ENCODE assay signal across 31 cellular contexts in genomic region chr6:55108469-55109130, GRCh38.
DNase-seq lines count a peak whose midpoint lies in the region; TF ChIP-seq lines count a peak whose summit lies in the region.
"Had no signal": no experiment of that assay in that cellular context is flagged by ENCODE, and none has a peak within 500 bp of the region (broad histone marks: within the 10 kb centered on the region; RNA-seq: fewer than 3 reads in every experiment).

No MANE protein-coding gene starts in this region.

- H3K9me3 ChIP-seq in H9 (ENCODE audit: control insufficient read depth, low read depth, low read length) (no peaks in the 10 kb centered on the region), HUES64 (ENCODE audit: insufficient read depth, low read depth, low read length) (peaks cover 4% of the 10 kb centered on the region; the same call in 1 of the 2 replicates), trophoblast cell (ENCODE audit: insufficient read depth, low read depth, low read length) (no peaks in the 10 kb centered on the region), GM23248 (ENCODE audit: low read depth) (no peaks in the 10 kb centered on the region)

- no peak overlapping the region for H2BK20ac ChIP-seq in H9 (ENCODE audit: low read depth, low read length, poor library complexity, severe bottlenecking)

- no peak overlapping the region for H3K4ac ChIP-seq in H9 (ENCODE audit: low read depth, low read length)
- no peak overlapping the region for H3K4ac ChIP-seq in trophoblast cell (ENCODE audit: low read depth, low read length)

- DNase-seq in H9 (peak; percentile 70), glutamatergic neuron (peak; percentile 18), trophoblast cell (peak; percentile 51 to 72), GM23248 (no peak), foreskin fibroblast (no peak), hepatic stellate cell (ENCODE audit: low spot score) (no peak)
- DNase-seq in activated naive CD8-positive, alpha-beta T cell treated with anti-CD3 and anti-CD28 coated beads for 36 hours, result no peak
- DNase-seq: activated CD4-positive, alpha-beta memory T cell treated with anti-CD3 and anti-CD28 coated beads, Interleukin-2, amount 10 ng/mL, durations not matched to agents 7 days and 5 days; activated CD8-positive, alpha-beta memory T cell treated with anti-CD3 and anti-CD28 coated beads, Interleukin-2, amount 50 U/mL, for 48 hours; activated naive CD4-positive, alpha-beta T cell treated with anti-CD3 and anti-CD28 coated beads, Interleukin-2, amount 10 ng/mL, durations not matched to agents 7 days and 5 days; amniotic stem cell; dermis blood vessel endothelial cell; foreskin keratinocyte; GDM1; GOT3; heart left ventricle; Kasumi-1; left cardiac atrium; MV-4-11; NCI-H1694; NCI-H2171 treated with DMSO at 0.1 percent for 48 hours; NCI-H510A treated with DMSO at 0.1 percent for 48 hours; retina; small intestine; stimulated activated CD4-positive, alpha-beta T cell treated with anti-CD3 and anti-CD28 coated beads, Interleukin-1b, Interleukin-23, amount 100 ng/mL, for 48 hours; stimulated activated naive CD8-positive, alpha-beta T cell treated with anti-CD3 and anti-CD28 coated beads, Interleukin-15, Interleukin-2, amounts not matched to agents 100 U/mL and 50 U/mL, for 24 hours had no signal

- in situ Hi-C loops in GM23248 (cut with MboI), result no loop called here

- peak overlapping the region in 2 of 3 experiments; percentile 17 to 30; a peak in 2 of 7 replicates for H3K27ac Mint-ChIP-seq in H9
- no peak overlapping the region for H3K27ac Mint-ChIP-seq in glutamatergic neuron (ENCODE audit: unreplicated experiment)
- no peak overlapping the region for H3K27ac Mint-ChIP-seq in activated naive CD8-positive, alpha-beta T cell treated with anti-CD3 and anti-CD28 coated beads for 36 hours
- H3K27ac Mint-ChIP-seq: activated CD4-positive, alpha-beta memory T cell treated with anti-CD3 and anti-CD28 coated beads, Interleukin-2, amount 10 ng/mL, durations not matched to agents 7 days and 5 days; activated naive CD4-positive, alpha-beta T cell treated with anti-CD3 and anti-CD28 coated beads, Interleukin-2, amount 10 ng/mL, durations not matched to agents 7 days and 5 days; brain had no signal

- H3K4me1 ChIP-seq in H9 (ENCODE audit: insufficient read depth, low read length) (no peaks in the 10 kb centered on the region), HUES64 (ENCODE audit: insufficient read depth, low read length) (peaks cover 21% of the 10 kb centered on the region), trophoblast cell (ENCODE audit: control insufficient read depth in 1 of 2, insufficient read depth in 2 of 2, low read length in 2 of 2) (peaks cover 3% of the 10 kb centered on the region in 2 experiments), GM23248 (ENCODE audit: insufficient read depth) (no peaks in the 10 kb centered on the region)
- H3K4me1 ChIP-seq: BLaER1 treated with 17β-estradiol and CSF1 and Interleukin-3, amounts not matched to agents 10 nM and 100 nM; esophagus muscularis mucosa; foreskin keratinocyte; heart left ventricle had no signal

- H2BK15ac ChIP-seq in H9 (ENCODE audit: low read depth, low read length), result no peak overlapping the region

- H2BK5ac ChIP-seq in H9 (ENCODE audit: insufficient read length, low read length), result no peak overlapping the region
- no peak overlapping the region for H2BK5ac ChIP-seq in trophoblast cell (ENCODE audit: low read depth, low read length, poor library complexity)

- H3K36me3 ChIP-seq in HUES64 (ENCODE audit: insufficient read depth, low read length) (no peaks in the 10 kb centered on the region), trophoblast cell (ENCODE audit: control insufficient read depth in 1 of 2, insufficient read depth in 2 of 2, low read length in 2 of 2) (no peaks in the 10 kb centered on the region), GM23248 (ENCODE audit: low read depth) (no peaks in the 10 kb centered on the region)
- H3K36me3 ChIP-seq: BLaER1 treated with 17β-estradiol and CSF1 and Interleukin-3, amounts not matched to agents 10 nM and 100 nM; esophagus muscularis mucosa; heart left ventricle had no signal

- H3K79me1 ChIP-seq in H9 (ENCODE audit: insufficient read depth, low read depth, low read length, poor library complexity, severe bottlenecking), result no peaks in the 10 kb centered on the region
- H3K79me1 ChIP-seq in trophoblast cell (ENCODE audit: low read length), result no peaks in the 10 kb centered on the region

- H3K9me2 ChIP-seq in GM23248 (ENCODE audit: insufficient read depth), result no peaks in the 10 kb centered on the region

- H3T11ph ChIP-seq in H9 (ENCODE audit: low read length), result no peak overlapping the region

- H3K9ac ChIP-seq in H9 (ENCODE audit: extremely low read depth, insufficient read length, low read length) (no peak overlapping the region), HUES64 (ENCODE audit: low read depth, low read length) (no peak overlapping the region), trophoblast cell (ENCODE audit: low read length) (no peak overlapping the region), GM23248 (no peak overlapping the region)
- H3K9ac ChIP-seq: BLaER1 treated with 17β-estradiol and CSF1 and Interleukin-3, amounts not matched to agents 10 nM and 100 nM had no signal

- H2AFZ ChIP-seq in H9 (ENCODE audit: low read length), result no peak overlapping the region
- no peak overlapping the region for H2AFZ ChIP-seq in trophoblast cell (ENCODE audit: insufficient read depth, low read length, poor library complexity)
- no peak overlapping the region for H2AFZ ChIP-seq in GM23248

- no peak overlapping the region for H4K5ac ChIP-seq in H9 (ENCODE audit: insufficient read length, low read depth, low read length)

- H3K4me3 Mint-ChIP-seq in H9 (peak overlapping the region in 1 of 2 experiments; percentile 29; a peak in 2 of 5 replicates), glutamatergic neuron (ENCODE audit: unreplicated experiment) (no peak overlapping the region)
- no peak overlapping the region for H3K4me3 Mint-ChIP-seq in activated naive CD8-positive, alpha-beta T cell treated with anti-CD3 and anti-CD28 coated beads for 36 hours
- H3K4me3 Mint-ChIP-seq: activated CD4-positive, alpha-beta memory T cell treated with anti-CD3 and anti-CD28 coated beads, Interleukin-2, amount 10 ng/mL, durations not matched to agents 7 days and 5 days; activated naive CD4-positive, alpha-beta T cell treated with anti-CD3 and anti-CD28 coated beads, Interleukin-2, amount 10 ng/mL, durations not matched to agents 7 days and 5 days; brain; nephron had no signal

- H3F3A ChIP-seq in GM23248 (ENCODE audit: insufficient read depth), result no peaks in the 10 kb centered on the region

- H3K23ac ChIP-seq in H9 (ENCODE audit: insufficient read length, low read depth, low read length) (no peak overlapping the region), trophoblast cell (ENCODE audit: low read length) (no peak overlapping the region)

- no peak overlapping the region for H2BK12ac ChIP-seq in H9 (ENCODE audit: insufficient read length, low read depth, low read length)
- no peak overlapping the region for H2BK12ac ChIP-seq in trophoblast cell (ENCODE audit: low read length)

- H3K4me1 Mint-ChIP-seq in H9 (peaks cover 15 to 24% of the 10 kb centered on the region in 2 experiments), glutamatergic neuron (ENCODE audit: low read depth, unreplicated experiment) (peaks cover 2% of the 10 kb centered on the region)
- H3K4me1 Mint-ChIP-seq in activated naive CD8-positive, alpha-beta T cell treated with anti-CD3 and anti-CD28 coated beads for 36 hours, result no peaks in the 10 kb centered on the region
- H3K4me1 Mint-ChIP-seq: activated CD4-positive, alpha-beta memory T cell treated with anti-CD3 and anti-CD28 coated beads, Interleukin-2, amount 10 ng/mL, durations not matched to agents 7 days and 5 days; activated naive CD4-positive, alpha-beta T cell treated with anti-CD3 and anti-CD28 coated beads, Interleukin-2, amount 10 ng/mL, durations not matched to agents 7 days and 5 days; nephron had no signal

- H4K20me1 ChIP-seq in H9 (ENCODE audit: control insufficient read depth, insufficient read depth, insufficient read length), result no peaks in the 10 kb centered on the region
- no peaks in the 10 kb centered on the region for H4K20me1 ChIP-seq in GM23248 (ENCODE audit: insufficient read depth)
- H4K20me1 ChIP-seq: BLaER1 treated with 17β-estradiol and CSF1 and Interleukin-3, amounts not matched to agents 10 nM and 100 nM had no signal

- H2BK120ac ChIP-seq in H9 (ENCODE audit: low read depth, low read length, poor library complexity, severe bottlenecking), result no peak overlapping the region
- no peak overlapping the region for H2BK120ac ChIP-seq in trophoblast cell (ENCODE audit: insufficient read depth, low read length, poor library complexity)

- H3K27me3 Mint-ChIP-seq in H9 (ENCODE audit: low read depth), result peaks cover 5% of the 10 kb centered on the region; the same call in 1 of the 2 replicates
- no peaks in the 10 kb centered on the region for H3K27me3 Mint-ChIP-seq in glutamatergic neuron (ENCODE audit: unreplicated experiment)
- H3K27me3 Mint-ChIP-seq in activated naive CD8-positive, alpha-beta T cell treated with anti-CD3 and anti-CD28 coated beads for 36 hours, result no peaks in the 10 kb centered on the region
- H3K27me3 Mint-ChIP-seq: activated CD4-positive, alpha-beta memory T cell treated with anti-CD3 and anti-CD28 coated beads, Interleukin-2, amount 10 ng/mL, durations not matched to agents 7 days and 5 days; activated naive CD4-positive, alpha-beta T cell treated with anti-CD3 and anti-CD28 coated beads, Interleukin-2, amount 10 ng/mL, durations not matched to agents 7 days and 5 days; brain had no signal

- H4K91ac ChIP-seq in H9 (ENCODE audit: insufficient read length, low read depth, low read length) (no peak overlapping the region), trophoblast cell (ENCODE audit: low read depth, low read length) (no peak overlapping the region)

- no peak for TF ChIP-seq CTCF in H9 (conservative IDR thresholded peaks at IDR 0.05)
- TF ChIP-seq CTCF in glutamatergic neuron (IDR thresholded peaks at IDR 0.05; ENCODE audit: partially characterized antibody, unreplicated experiment), result no peak
- no peak for TF ChIP-seq CTCF in foreskin fibroblast (IDR thresholded peaks at IDR 0.05; ENCODE audit: low read depth, low read length)

- H3K18ac ChIP-seq in H9 (ENCODE audit: insufficient read length, low read depth, low read length), result no peak overlapping the region
- no peak overlapping the region for H3K18ac ChIP-seq in trophoblast cell (ENCODE audit: low read length)

- no peaks in the 10 kb centered on the region for H3K27me3 ChIP-seq in H9 (ENCODE audit: insufficient read depth, low read length)
- no peaks in the 10 kb centered on the region for H3K27me3 ChIP-seq in HUES64 (ENCODE audit: insufficient read depth, low read length)
- H3K27me3 ChIP-seq in trophoblast cell (ENCODE audit: insufficient read depth, low read length), result no peaks in the 10 kb centered on the region
- H3K27me3 ChIP-seq in GM23248 (replicated peaks; ENCODE audit: insufficient read depth), result no peaks in the 10 kb centered on the region
- H3K27me3 ChIP-seq: BLaER1 treated with 17β-estradiol and CSF1 and Interleukin-3, amounts not matched to agents 10 nM and 100 nM; esophagus muscularis mucosa; heart left ventricle had no signal

- no peaks in the 10 kb centered on the region for H3K79me2 ChIP-seq in H9 (ENCODE audit: insufficient read depth, low read length)
- no peaks in the 10 kb centered on the region for H3K79me2 ChIP-seq in trophoblast cell (ENCODE audit: control insufficient read depth, insufficient read depth, low read length, poor library complexity)
- H3K79me2 ChIP-seq in GM23248 (ENCODE audit: insufficient read depth), result no peaks in the 10 kb centered on the region

- peaks cover 15 to 16% of the 10 kb centered on the region in 2 experiments for H3K9me3 Mint-ChIP-seq in H9
- H3K9me3 Mint-ChIP-seq in glutamatergic neuron (ENCODE audit: unreplicated experiment), result no peaks in the 10 kb centered on the region
- H3K9me3 Mint-ChIP-seq in activated naive CD8-positive, alpha-beta T cell treated with anti-CD3 and anti-CD28 coated beads for 36 hours, result peaks cover 11% of the 10 kb centered on the region

- no peak overlapping the region for H4K12ac ChIP-seq in trophoblast cell (ENCODE audit: low read depth, low read length)

- no peak overlapping the region for H2AK5ac ChIP-seq in H9 (ENCODE audit: insufficient read length, low read length)
- no peak overlapping the region for H2AK5ac ChIP-seq in trophoblast cell (ENCODE audit: low read length)

- H3K56ac ChIP-seq in H9 (ENCODE audit: insufficient read length, low read depth, low read length), result no peak overlapping the region

- H3K27ac ChIP-seq in H9 (ENCODE audit: insufficient read length, low read depth, low read length) (no peak overlapping the region), HUES64 (ENCODE audit: low read depth, low read length) (0 out of 2 replicates have a peak overlapping the region, but pooled peaks have one; percentile 16), trophoblast cell (ENCODE audit: low read depth, low read length) (no peak overlapping the region), GM23248 (no peak overlapping the region)
- H3K27ac ChIP-seq: BLaER1 treated with 17β-estradiol and CSF1 and Interleukin-3, amounts not matched to agents 10 nM and 100 nM; esophagus muscularis mucosa; foreskin keratinocyte; heart left ventricle had no signal

- no peaks in the 10 kb centered on the region for H3K23me2 ChIP-seq in H9 (ENCODE audit: insufficient read length, low read depth, low read length, poor library complexity, severe bottlenecking)

- no peak overlapping the region for H3K4me2 ChIP-seq in H9 (ENCODE audit: insufficient read depth, insufficient read length, low read length)
- peak overlapping the region; percentile 28 for H3K4me2 ChIP-seq in trophoblast cell (ENCODE audit: low read length)
- H3K4me2 ChIP-seq in GM23248 (ENCODE audit: unreplicated experiment), result no peak overlapping the region
- H3K4me2 ChIP-seq: BLaER1 treated with 17β-estradiol and CSF1 and Interleukin-3, amounts not matched to agents 10 nM and 100 nM had no signal

- H3K4me3 ChIP-seq in HUES64 (ENCODE audit: low read length), result no peak overlapping the region
- no peak overlapping the region for H3K4me3 ChIP-seq in trophoblast cell (ENCODE audit: low read depth, low read length)
- H3K4me3 ChIP-seq in GM23248, result no peak overlapping the region
- no peak overlapping the region for H3K4me3 ChIP-seq in foreskin fibroblast (ENCODE audit: low read depth in 1 of 2, low read length in 2 of 2)
- H3K4me3 ChIP-seq: BLaER1 treated with 17β-estradiol and CSF1 and Interleukin-3, amounts not matched to agents 10 nM and 100 nM; esophagus muscularis mucosa; heart left ventricle had no signal

- H3K14ac ChIP-seq in H9 (ENCODE audit: insufficient read depth, low read length), result no peak overlapping the region
- H3K14ac ChIP-seq in trophoblast cell (ENCODE audit: low read length), result no peak overlapping the region

- H4K8ac ChIP-seq in H9 (replicated peaks; ENCODE audit: insufficient read length, low read depth, low read length) (no peak overlapping the region), trophoblast cell (ENCODE audit: low read depth, low read length) (no peak overlapping the region)

- H3K36me3 Mint-ChIP-seq in H9 (ENCODE audit: insufficient read depth in 1 of 3, low read depth in 3 of 3), result peaks cover 0 to 15% (median 9%) of the 10 kb centered on the region in 3 experiments; a peak in 5 of 7 replicates
- H3K36me3 Mint-ChIP-seq in glutamatergic neuron (ENCODE audit: unreplicated experiment), result peaks cover 8% of the 10 kb centered on the region
- no peaks in the 10 kb centered on the region for H3K36me3 Mint-ChIP-seq in activated naive CD8-positive, alpha-beta T cell treated with anti-CD3 and anti-CD28 coated beads for 36 hours
- H3K36me3 Mint-ChIP-seq: activated naive CD4-positive, alpha-beta T cell treated with anti-CD3 and anti-CD28 coated beads, Interleukin-2, amount 10 ng/mL, durations not matched to agents 7 days and 5 days; brain had no signal

- WGBS in H9 (ENCODE audit: extremely low coverage, insufficient read length, low lambda C conversion rate), result no CpG with 5 or more reads among the region's 3 CpGs
- 29% methylated on average over 3 of the region's 3 CpGs for WGBS in HUES64
- no CpG with 5 or more reads among the region's 3 CpGs for WGBS in trophoblast cell (ENCODE audit: extremely low coverage, insufficient coverage, insufficient read length)
- WGBS in GM23248 (ENCODE audit: low coverage in 1 of 2, low lambda C conversion rate in 2 of 2, missing lambda C conversion rate in 2 of 2), 2 experiments, result 0 to 2% methylated on average over 2 to 3 of the region's 3 CpGs

Comparison
In these comparisons a context has a peak if more than half of its experiments do, and no peak if none do; other contexts are left out.
1. DNase-seq: peak in H9 (single experiment), glutamatergic neuron (single experiment) and trophoblast cell (2 of 2); none in GM23248 (single experiment), activated naive CD8-positive, alpha-beta T cell treated with anti-CD3 and anti-CD28 coated beads for 36 hours (single experiment), foreskin fibroblast (0 of 2) and hepatic stellate cell (single experiment).
2. H3K27ac Mint-ChIP-seq: peak in H9 (2 of 3); none in glutamatergic neuron (single experiment) and activated naive CD8-positive, alpha-beta T cell treated with anti-CD3 and anti-CD28 coated beads for 36 hours (single experiment).